Comparison of ENCODE assay signal across 11 cellular contexts in the genomic region with DNA sequence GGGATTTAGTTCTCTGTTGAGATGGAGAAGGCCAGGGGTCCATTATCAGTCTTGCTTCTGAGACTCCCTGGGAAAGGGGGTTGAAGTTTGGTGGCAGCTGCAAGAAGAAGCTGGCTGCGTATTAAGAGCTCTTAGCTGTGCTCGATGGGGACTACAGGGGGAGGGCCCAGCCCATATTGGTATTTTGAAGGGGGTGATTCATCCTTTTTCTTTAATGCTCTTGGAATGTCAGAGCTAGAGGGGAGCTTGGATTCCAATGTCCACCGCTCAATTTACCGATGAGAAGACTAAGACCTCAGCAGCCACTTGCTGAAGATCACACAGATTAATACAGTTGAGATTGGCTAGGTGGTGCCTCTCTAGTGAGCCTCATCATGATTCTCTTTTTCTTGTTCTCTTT. TPM values are rescaled to one million over a fixed set of nuclear protein-coding genes. Genes with fewer than 3 reads are reported as not detected.
A peak's percentile ranks its signal among the peaks of the same experiment; 100 is the strongest.
DNase-seq lines count a peak whose midpoint lies in the region; ATAC-seq and TF ChIP-seq lines count a peak whose summit lies in the region.
"Had no signal": no experiment of that assay in that cellular context is flagged by ENCODE, and none has a peak within 500 bp of the region (broad histone marks: within the 10 kb centered on the region; RNA-seq: fewer than 3 reads in every experiment).

No MANE protein-coding gene starts in this region.

- H3K27me3 Mint-ChIP-seq in activated CD4-positive, alpha-beta memory T cell treated with anti-CD3 and anti-CD28 coated beads for 36 hours, result peaks cover 38% of the 10 kb centered on the region
- H3K27me3 Mint-ChIP-seq in activated CD4-positive, alpha-beta memory T cell treated with anti-CD3 and anti-CD28 coated beads, Interleukin-2, amount 10 ng/mL, durations not matched to agents 7 days and 5 days, result peaks cover 60% of the 10 kb centered on the region
- peaks cover 27% of the 10 kb centered on the region for H3K27me3 Mint-ChIP-seq in brain

- H3K4me3 Mint-ChIP-seq in activated CD4-positive, alpha-beta memory T cell treated with anti-CD3 and anti-CD28 coated beads for 36 hours, result no peak overlapping the region
- H3K4me3 Mint-ChIP-seq in activated CD4-positive, alpha-beta memory T cell treated with anti-CD3 and anti-CD28 coated beads, Interleukin-2, amount 10 ng/mL, durations not matched to agents 7 days and 5 days, result no peak overlapping the region
- H3K4me3 Mint-ChIP-seq in brain, result peak overlapping the region; percentile 82 to 91 (median 86)

- CTCF ChIA-PET in activated CD4-positive, alpha-beta memory T cell treated with anti-CD3 and anti-CD28 coated beads for 36 hours (lab: Charles Lee), result interaction anchor here (4.1 kb wide), 1 partner anchor 117 kb away, joined by 25 read pairs; no protein-coding TSS in a partner anchor
- CTCF ChIA-PET in activated CD4-positive, alpha-beta memory T cell treated with anti-CD3 and anti-CD28 coated beads, Interleukin-2, amount 10 ng/mL, durations not matched to agents 7 days and 5 days (lab: Charles Lee), result interaction anchor here (0.6 to 1.1 kb wide), 3 partner anchors 107 to 182 kb away, joined by 3 to 5 read pairs (median 3); no protein-coding TSS in a partner anchor

- peak overlapping the region; percentile 26 for H3K27ac Mint-ChIP-seq in activated CD4-positive, alpha-beta memory T cell treated with anti-CD3 and anti-CD28 coated beads for 36 hours
- no peak overlapping the region for H3K27ac Mint-ChIP-seq in activated CD4-positive, alpha-beta memory T cell treated with anti-CD3 and anti-CD28 coated beads, Interleukin-2, amount 10 ng/mL, durations not matched to agents 7 days and 5 days
- H3K27ac Mint-ChIP-seq in brain, result peak overlapping the region in 3 of 5 experiments; percentile 66 to 83 (median 71)

- ATAC-seq in left lobe of liver, result no peak
- ATAC-seq: A549 had no signal

- H3K4me1 Mint-ChIP-seq in activated CD4-positive, alpha-beta memory T cell treated with anti-CD3 and anti-CD28 coated beads for 36 hours (ENCODE audit: low read depth), result peaks cover 50% of the 10 kb centered on the region
- H3K4me1 Mint-ChIP-seq in activated CD4-positive, alpha-beta memory T cell treated with anti-CD3 and anti-CD28 coated beads, Interleukin-2, amount 10 ng/mL, durations not matched to agents 7 days and 5 days, result peaks cover 23% of the 10 kb centered on the region
- peaks cover 48% of the 10 kb centered on the region for H3K4me1 Mint-ChIP-seq in brain

- no peaks in the 10 kb centered on the region for H3K36me3 Mint-ChIP-seq in activated CD4-positive, alpha-beta memory T cell treated with anti-CD3 and anti-CD28 coated beads for 36 hours
- H3K36me3 Mint-ChIP-seq in activated CD4-positive, alpha-beta memory T cell treated with anti-CD3 and anti-CD28 coated beads, Interleukin-2, amount 10 ng/mL, durations not matched to agents 7 days and 5 days (ENCODE audit: low read depth), result peaks cover 4% of the 10 kb centered on the region
- H3K36me3 Mint-ChIP-seq in brain, result no peaks in the 10 kb centered on the region

- POLR2A ChIA-PET in activated CD4-positive, alpha-beta memory T cell treated with anti-CD3 and anti-CD28 coated beads for 36 hours (lab: Charles Lee), result no interaction called here
- POLR2A ChIA-PET in activated CD4-positive, alpha-beta memory T cell treated with anti-CD3 and anti-CD28 coated beads, Interleukin-2, amount 10 ng/mL, durations not matched to agents 7 days and 5 days (lab: Charles Lee), result no interaction called here

- intact Hi-C loops in activated CD4-positive, alpha-beta memory T cell treated with anti-CD3 and anti-CD28 coated beads for 36 hours (cut with micrococcal nuclease), result loop anchor here (10.0 kb wide), 1 partner anchor 366 kb away; the partner anchor contains the start of gene COIL

- no peaks in the 10 kb centered on the region for H3K9me3 Mint-ChIP-seq in activated CD4-positive, alpha-beta memory T cell treated with anti-CD3 and anti-CD28 coated beads for 36 hours
- H3K9me3 Mint-ChIP-seq in activated CD4-positive, alpha-beta memory T cell treated with anti-CD3 and anti-CD28 coated beads, Interleukin-2, amount 10 ng/mL, durations not matched to agents 7 days and 5 days, result no peaks in the 10 kb centered on the region
- no peaks in the 10 kb centered on the region for H3K9me3 Mint-ChIP-seq in brain

- TF ChIP-seq CTCF in brain (conservative IDR thresholded peaks at IDR 0.05), result no peak

- no peak for DNase-seq in activated CD4-positive, alpha-beta memory T cell treated with anti-CD3 and anti-CD28 coated beads for 36 hours
- DNase-seq in activated CD4-positive, alpha-beta memory T cell treated with anti-CD3 and anti-CD28 coated beads, Interleukin-2, amount 10 ng/mL, durations not matched to agents 7 days and 5 days, result no peak
- DNase-seq in NCI-H82 (lab: John Stamatoyannopoulos, UW) (peak; percentile 89), renal cortical epithelial cell (ENCODE audit: low read depth) (peak; percentile 18), NK-92 (lab: John Stamatoyannopoulos, UW; ENCODE audit: unreplicated experiment) (no peak), NCI-H2171 treated with DMSO at 0.1 percent for 48 hours (lab: John Stamatoyannopoulos, UW) (no peak), left lobe of liver (ENCODE audit: low spot score) (no peak)
- DNase-seq: NCI-H2081 treated with DMSO at 0.1 percent for 48 hours; stimulated activated CD4-positive, alpha-beta T cell treated with anti-CD3 and anti-CD28 coated beads, Interleukin-4, amount 100 ng/mL, for 4 hours had no signal

RNA-seq across cellular contexts. Expression of gene NOG, which starts 5.0 kb away (rescaled TPM):
- total RNA-seq in activated CD4-positive, alpha-beta memory T cell treated with anti-CD3 and anti-CD28 coated beads for 36 hours, result under 1 TPM in 1 of 2 experiments, not detected in 1; 0.12 TPM
- total RNA-seq in activated CD4-positive, alpha-beta memory T cell treated with anti-CD3 and anti-CD28 coated beads, Interleukin-2, amount 10 ng/mL, durations not matched to agents 7 days and 5 days, result under 1 TPM; 0.23 to 0.25 TPM
- polyA plus RNA-seq in brain (ENCODE audit: insufficient read depth, low read depth, low replicate concordance), result 0.66 TPM
- 1.1 and 38.7 TPM in 2 replicates for total RNA-seq in renal cortical epithelial cell
- total RNA-seq in left lobe of liver, result 0.13 TPM

Comparison
In these comparisons a context has a peak if more than half of its experiments do, and no peak if none do; other contexts are left out.
1. DNase-seq: peak in NCI-H82 (single experiment) and renal cortical epithelial cell (single experiment); none in activated CD4-positive, alpha-beta memory T cell treated with anti-CD3 and anti-CD28 coated beads for 36 hours (single experiment), activated CD4-positive, alpha-beta memory T cell treated with anti-CD3 and anti-CD28 coated beads, Interleukin-2, amount 10 ng/mL, durations not matched to agents 7 days and 5 days (single experiment), NK-92 (single experiment), NCI-H2171 treated with DMSO at 0.1 percent for 48 hours (single experiment) and left lobe of liver (single experiment).
2. H3K4me3 Mint-ChIP-seq: peak in brain (5 of 5); none in activated CD4-positive, alpha-beta memory T cell treated with anti-CD3 and anti-CD28 coated beads for 36 hours (single experiment) and activated CD4-positive, alpha-beta memory T cell treated with anti-CD3 and anti-CD28 coated beads, Interleukin-2, amount 10 ng/mL, durations not matched to agents 7 days and 5 days (single experiment).